1 cellular context compared by ENCODE assay signal in genomic region chr9:82397534-82397933, GRCh38.
TF ChIP-seq lines count a peak whose summit lies in the region.

No MANE protein-coding gene starts in this region.

TF ChIP-seq in liver, 16 proteins besides CTCF, POLR2A, EP300 and RAD21 (continued from another document):
- no peak for TF ChIP-seq TAF1 (conservative IDR thresholded peaks at IDR 0.05)
